Comparison of ENCODE assay signal across 8 cellular contexts in genomic region chr2:64988420-64989125, GRCh38. TPM values are rescaled to one million over a fixed set of nuclear protein-coding genes. Genes with fewer than 3 reads are reported as not detected.
A peak's percentile ranks its signal among the peaks of the same experiment; 100 is the strongest.
DNase-seq lines count a peak whose midpoint lies in the region; ATAC-seq and TF ChIP-seq lines count a peak whose summit lies in the region.

No MANE protein-coding gene starts in this region.

- H3K4me3 Mint-ChIP-seq in endothelial cell (ENCODE audit: unreplicated experiment), result peak overlapping the region; percentile 96

- peaks cover 18% of the 10 kb centered on the region for H3K36me3 Mint-ChIP-seq in endothelial cell (ENCODE audit: low read depth, unreplicated experiment)

- no peaks in the 10 kb centered on the region for H3K9me3 Mint-ChIP-seq in endothelial cell (ENCODE audit: unreplicated experiment)

- TF ChIP-seq CTCF in endothelial cell (IDR thresholded peaks at IDR 0.05; ENCODE audit: unreplicated experiment), result no peak

- ATAC-seq in GM18909 (IDR thresholded peaks at IDR 0.05; ENCODE audit: poor library complexity, unreplicated experiment) (peak; percentile 34), HG03139 (IDR thresholded peaks at IDR 0.05; ENCODE audit: unreplicated experiment) (peak; percentile 30)

- H3K27me3 Mint-ChIP-seq in endothelial cell (ENCODE audit: unreplicated experiment), result peaks cover 20% of the 10 kb centered on the region

- H3K27ac Mint-ChIP-seq in endothelial cell (ENCODE audit: unreplicated experiment), result peak overlapping the region; percentile 98

- H3K4me1 Mint-ChIP-seq in endothelial cell (ENCODE audit: unreplicated experiment), result peaks cover 41% of the 10 kb centered on the region

- DNase-seq in Ammon's horn (ENCODE audit: low spot score) (peak; percentile 50), NCI-H526 (lab: John Stamatoyannopoulos, UW) (peak; percentile 68 to 95), endothelial cell (ENCODE audit: low spot score) (peak; percentile 69), midbrain (lab: John Stamatoyannopoulos, UW) (peak; percentile 74)
- DNase-seq in activated CD8-positive, alpha-beta memory T cell treated with anti-CD3 and anti-CD28 coated beads for 1 hour (ENCODE audit: extremely low read depth in 1 of 2, low read depth in 1 of 2), result peak; percentile 14 to 15
- peak; percentile 72 for DNase-seq in stimulated activated CD8-positive, alpha-beta memory T cell treated with anti-CD3 and anti-CD28 coated beads, Interleukin-4, amount 100 ng/mL, for 48 hours

RNA-seq across cellular contexts. Expression of gene SLC1A4, which starts 0.6 kb away (rescaled TPM):
- total RNA-seq in endothelial cell (ENCODE audit: unreplicated experiment), result 41.4 TPM

Comparison
In these comparisons a context has a peak if more than half of its experiments do, and no peak if none do; other contexts are left out.
1. Peak in every context shown above with its lines: DNase-seq and ATAC-seq.
2. DNase-seq: peak in every context shown above with its lines; median percentile 82 in NCI-H526; 74 in midbrain; 72 in stimulated activated CD8-positive, alpha-beta memory T cell treated with anti-CD3 and anti-CD28 coated beads, Interleukin-4, amount 100 ng/mL, for 48 hours; 69 in endothelial cell; 50 in Ammon's horn; 14 in activated CD8-positive, alpha-beta memory T cell treated with anti-CD3 and anti-CD28 coated beads for 1 hour.